In the genomic region with DNA sequence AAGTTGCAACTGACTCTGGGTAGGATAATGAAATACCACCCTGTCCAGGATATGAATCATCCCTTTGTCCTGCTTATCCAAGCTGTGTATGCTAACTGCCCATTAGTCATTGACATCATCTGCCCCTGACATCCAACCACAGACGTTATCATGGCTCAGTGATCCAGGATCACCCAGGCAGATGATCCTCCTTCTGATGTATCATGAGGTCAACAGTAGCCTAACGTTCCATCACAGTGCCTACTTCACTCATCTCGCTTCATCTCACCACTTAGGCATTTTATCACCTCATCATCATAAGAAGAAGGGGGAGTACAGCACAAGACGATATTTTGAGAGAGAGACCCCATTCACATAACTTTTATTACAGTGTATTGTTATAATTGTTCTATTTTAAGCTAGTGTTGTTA, we compare ENCODE assay signal across 1 cellular context.
TF ChIP-seq lines count a peak whose summit lies in the region.

No MANE protein-coding gene starts in this region.

TF ChIP-seq in HepG2, 621 proteins besides CTCF, POLR2A, EP300 and RAD21 (continued from another document and continues in another):
- TF ChIP-seq, protein P1, sequence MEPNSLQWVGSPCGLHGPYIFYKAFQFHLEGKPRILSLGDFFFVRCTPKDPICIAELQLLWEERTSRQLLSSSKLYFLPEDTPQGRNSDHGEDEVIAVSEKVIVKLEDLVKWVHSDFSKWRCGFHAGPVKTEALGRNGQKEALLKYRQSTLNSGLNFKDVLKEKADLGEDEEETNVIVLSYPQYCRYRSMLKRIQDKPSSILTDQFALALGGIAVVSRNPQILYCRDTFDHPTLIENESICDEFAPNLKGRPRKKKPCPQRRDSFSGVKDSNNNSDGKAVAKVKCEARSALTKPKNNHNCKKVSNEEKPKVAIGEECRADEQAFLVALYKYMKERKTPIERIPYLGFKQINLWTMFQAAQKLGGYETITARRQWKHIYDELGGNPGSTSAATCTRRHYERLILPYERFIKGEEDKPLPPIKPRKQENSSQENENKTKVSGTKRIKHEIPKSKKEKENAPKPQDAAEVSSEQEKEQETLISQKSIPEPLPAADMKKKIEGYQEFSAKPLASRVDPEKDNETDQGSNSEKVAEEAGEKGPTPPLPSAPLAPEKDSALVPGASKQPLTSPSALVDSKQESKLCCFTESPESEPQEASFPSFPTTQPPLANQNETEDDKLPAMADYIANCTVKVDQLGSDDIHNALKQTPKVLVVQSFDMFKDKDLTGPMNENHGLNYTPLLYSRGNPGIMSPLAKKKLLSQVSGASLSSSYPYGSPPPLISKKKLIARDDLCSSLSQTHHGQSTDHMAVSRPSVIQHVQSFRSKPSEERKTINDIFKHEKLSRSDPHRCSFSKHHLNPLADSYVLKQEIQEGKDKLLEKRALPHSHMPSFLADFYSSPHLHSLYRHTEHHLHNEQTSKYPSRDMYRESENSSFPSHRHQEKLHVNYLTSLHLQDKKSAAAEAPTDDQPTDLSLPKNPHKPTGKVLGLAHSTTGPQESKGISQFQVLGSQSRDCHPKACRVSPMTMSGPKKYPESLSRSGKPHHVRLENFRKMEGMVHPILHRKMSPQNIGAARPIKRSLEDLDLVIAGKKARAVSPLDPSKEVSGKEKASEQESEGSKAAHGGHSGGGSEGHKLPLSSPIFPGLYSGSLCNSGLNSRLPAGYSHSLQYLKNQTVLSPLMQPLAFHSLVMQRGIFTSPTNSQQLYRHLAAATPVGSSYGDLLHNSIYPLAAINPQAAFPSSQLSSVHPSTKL (CRISPR knock-in tag; IDR thresholded peaks at IDR 0.05), result peak; percentile 55
- TF ChIP-seq, protein P2, sequence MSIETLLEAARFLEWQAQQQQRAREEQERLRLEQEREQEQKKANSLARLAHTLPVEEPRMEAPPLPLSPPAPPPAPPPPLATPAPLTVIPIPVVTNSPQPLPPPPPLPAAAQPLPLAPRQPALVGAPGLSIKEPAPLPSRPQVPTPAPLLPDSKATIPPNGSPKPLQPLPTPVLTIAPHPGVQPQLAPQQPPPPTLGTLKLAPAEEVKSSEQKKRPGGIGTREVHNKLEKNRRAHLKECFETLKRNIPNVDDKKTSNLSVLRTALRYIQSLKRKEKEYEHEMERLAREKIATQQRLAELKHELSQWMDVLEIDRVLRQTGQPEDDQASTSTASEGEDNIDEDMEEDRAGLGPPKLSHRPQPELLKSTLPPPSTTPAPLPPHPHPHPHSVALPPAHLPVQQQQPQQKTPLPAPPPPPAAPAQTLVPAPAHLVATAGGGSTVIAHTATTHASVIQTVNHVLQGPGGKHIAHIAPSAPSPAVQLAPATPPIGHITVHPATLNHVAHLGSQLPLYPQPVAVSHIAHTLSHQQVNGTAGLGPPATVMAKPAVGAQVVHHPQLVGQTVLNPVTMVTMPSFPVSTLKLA (IDR thresholded peaks at IDR 0.05), result no peak
- TF ChIP-seq, protein P3, sequence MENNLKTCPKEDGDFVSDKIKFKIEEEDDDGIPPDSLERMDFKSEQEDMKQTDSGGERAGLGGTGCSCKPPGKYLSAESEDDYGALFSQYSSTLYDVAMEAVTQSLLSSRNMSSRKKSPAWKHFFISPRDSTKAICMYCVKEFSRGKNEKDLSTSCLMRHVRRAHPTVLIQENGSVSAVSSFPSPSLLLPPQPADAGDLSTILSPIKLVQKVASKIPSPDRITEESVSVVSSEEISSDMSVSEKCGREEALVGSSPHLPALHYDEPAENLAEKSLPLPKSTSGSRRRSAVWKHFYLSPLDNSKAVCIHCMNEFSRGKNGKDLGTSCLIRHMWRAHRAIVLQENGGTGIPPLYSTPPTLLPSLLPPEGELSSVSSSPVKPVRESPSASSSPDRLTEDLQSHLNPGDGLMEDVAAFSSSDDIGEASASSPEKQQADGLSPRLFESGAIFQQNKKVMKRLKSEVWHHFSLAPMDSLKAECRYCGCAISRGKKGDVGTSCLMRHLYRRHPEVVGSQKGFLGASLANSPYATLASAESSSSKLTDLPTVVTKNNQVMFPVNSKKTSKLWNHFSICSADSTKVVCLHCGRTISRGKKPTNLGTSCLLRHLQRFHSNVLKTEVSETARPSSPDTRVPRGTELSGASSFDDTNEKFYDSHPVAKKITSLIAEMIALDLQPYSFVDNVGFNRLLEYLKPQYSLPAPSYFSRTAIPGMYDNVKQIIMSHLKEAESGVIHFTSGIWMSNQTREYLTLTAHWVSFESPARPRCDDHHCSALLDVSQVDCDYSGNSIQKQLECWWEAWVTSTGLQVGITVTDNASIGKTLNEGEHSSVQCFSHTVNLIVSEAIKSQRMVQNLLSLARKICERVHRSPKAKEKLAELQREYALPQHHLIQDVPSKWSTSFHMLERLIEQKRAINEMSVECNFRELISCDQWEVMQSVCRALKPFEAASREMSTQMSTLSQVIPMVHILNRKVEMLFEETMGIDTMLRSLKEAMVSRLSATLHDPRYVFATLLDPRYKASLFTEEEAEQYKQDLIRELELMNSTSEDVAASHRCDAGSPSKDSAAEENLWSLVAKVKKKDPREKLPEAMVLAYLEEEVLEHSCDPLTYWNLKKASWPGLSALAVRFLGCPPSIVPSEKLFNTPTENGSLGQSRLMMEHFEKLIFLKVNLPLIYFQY (CRISPR knock-in tag; IDR thresholded peaks at IDR 0.05; ENCODE audit: borderline replicate concordance), result no peak
- TF ChIP-seq, protein P4, sequence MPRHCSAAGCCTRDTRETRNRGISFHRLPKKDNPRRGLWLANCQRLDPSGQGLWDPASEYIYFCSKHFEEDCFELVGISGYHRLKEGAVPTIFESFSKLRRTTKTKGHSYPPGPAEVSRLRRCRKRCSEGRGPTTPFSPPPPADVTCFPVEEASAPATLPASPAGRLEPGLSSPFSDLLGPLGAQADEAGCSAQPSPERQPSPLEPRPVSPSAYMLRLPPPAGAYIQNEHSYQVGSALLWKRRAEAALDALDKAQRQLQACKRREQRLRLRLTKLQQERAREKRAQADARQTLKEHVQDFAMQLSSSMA (CRISPR knock-in tag; IDR thresholded peaks at IDR 0.05), result no peak
- TF ChIP-seq, protein P5, sequence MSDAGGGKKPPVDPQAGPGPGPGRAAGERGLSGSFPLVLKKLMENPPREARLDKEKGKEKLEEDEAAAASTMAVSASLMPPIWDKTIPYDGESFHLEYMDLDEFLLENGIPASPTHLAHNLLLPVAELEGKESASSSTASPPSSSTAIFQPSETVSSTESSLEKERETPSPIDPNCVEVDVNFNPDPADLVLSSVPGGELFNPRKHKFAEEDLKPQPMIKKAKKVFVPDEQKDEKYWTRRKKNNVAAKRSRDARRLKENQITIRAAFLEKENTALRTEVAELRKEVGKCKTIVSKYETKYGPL (CRISPR knock-in tag; IDR thresholded peaks at IDR 0.05), result no peak
- TF ChIP-seq, protein P6, sequence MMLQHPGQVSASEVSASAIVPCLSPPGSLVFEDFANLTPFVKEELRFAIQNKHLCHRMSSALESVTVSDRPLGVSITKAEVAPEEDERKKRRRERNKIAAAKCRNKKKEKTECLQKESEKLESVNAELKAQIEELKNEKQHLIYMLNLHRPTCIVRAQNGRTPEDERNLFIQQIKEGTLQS (CRISPR knock-in tag; IDR thresholded peaks at IDR 0.05), result peak; percentile 34; the same call in 1 of the 2 replicates
- no peak for TF ChIP-seq KDM4B (CRISPR knock-in tag; IDR thresholded peaks at IDR 0.05)
- no peak for TF ChIP-seq FOXA1 (IDR thresholded peaks at IDR 0.05)
- 0 out of 2 replicates have a peak, but pooled peaks have one; percentile 22 for TF ChIP-seq FOXA1 (CRISPR knock-in tag; IDR thresholded peaks at IDR 0.05)
- no peak for TF ChIP-seq SMAD1 (CRISPR knock-in tag; IDR thresholded peaks at IDR 0.05; ENCODE audit: borderline replicate concordance, low read depth)
- TF ChIP-seq, protein P7, sequence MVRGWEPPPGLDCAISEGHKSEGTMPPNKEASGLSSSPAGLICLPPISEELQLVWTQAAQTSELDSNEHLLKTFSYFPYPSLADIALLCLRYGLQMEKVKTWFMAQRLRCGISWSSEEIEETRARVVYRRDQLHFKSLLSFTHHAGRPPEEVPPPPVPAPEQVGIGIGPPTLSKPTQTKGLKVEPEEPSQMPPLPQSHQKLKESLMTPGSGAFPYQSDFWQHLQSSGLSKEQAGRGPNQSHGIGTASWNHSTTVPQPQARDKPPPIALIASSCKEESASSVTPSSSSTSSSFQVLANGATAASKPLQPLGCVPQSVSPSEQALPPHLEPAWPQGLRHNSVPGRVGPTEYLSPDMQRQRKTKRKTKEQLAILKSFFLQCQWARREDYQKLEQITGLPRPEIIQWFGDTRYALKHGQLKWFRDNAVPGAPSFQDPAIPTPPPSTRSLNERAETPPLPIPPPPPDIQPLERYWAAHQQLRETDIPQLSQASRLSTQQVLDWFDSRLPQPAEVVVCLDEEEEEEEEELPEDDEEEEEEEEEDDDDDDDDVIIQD (CRISPR knock-in tag; IDR thresholded peaks at IDR 0.05; ENCODE audit: low read depth), result peak; percentile 83
- 0 out of 2 replicates have a peak, but pooled peaks have one; percentile 35 for TF ChIP-seq EHMT2 (IDR thresholded peaks at IDR 0.05; ENCODE audit: borderline replicate concordance, low read depth, low read length)
- TF ChIP-seq ETV5 (CRISPR knock-in tag; IDR thresholded peaks at IDR 0.05; ENCODE audit: borderline replicate concordance), result peak; percentile 78; the same call in 1 of the 2 replicates
- TF ChIP-seq FOSL2 (CRISPR knock-in tag; IDR thresholded peaks at IDR 0.05), result peak; percentile 95
- peak; percentile 34; the same call in 1 of the 2 replicates for TF ChIP-seq ZNF614 (CRISPR knock-in tag; IDR thresholded peaks at IDR 0.05; ENCODE audit: borderline replicate concordance)
- TF ChIP-seq, protein P8, sequence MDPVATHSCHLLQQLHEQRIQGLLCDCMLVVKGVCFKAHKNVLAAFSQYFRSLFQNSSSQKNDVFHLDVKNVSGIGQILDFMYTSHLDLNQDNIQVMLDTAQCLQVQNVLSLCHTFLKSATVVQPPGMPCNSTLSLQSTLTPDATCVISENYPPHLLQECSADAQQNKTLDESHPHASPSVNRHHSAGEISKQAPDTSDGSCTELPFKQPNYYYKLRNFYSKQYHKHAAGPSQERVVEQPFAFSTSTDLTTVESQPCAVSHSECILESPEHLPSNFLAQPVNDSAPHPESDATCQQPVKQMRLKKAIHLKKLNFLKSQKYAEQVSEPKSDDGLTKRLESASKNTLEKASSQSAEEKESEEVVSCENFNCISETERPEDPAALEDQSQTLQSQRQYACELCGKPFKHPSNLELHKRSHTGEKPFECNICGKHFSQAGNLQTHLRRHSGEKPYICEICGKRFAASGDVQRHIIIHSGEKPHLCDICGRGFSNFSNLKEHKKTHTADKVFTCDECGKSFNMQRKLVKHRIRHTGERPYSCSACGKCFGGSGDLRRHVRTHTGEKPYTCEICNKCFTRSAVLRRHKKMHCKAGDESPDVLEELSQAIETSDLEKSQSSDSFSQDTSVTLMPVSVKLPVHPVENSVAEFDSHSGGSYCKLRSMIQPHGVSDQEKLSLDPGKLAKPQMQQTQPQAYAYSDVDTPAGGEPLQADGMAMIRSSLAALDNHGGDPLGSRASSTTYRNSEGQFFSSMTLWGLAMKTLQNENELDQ (CRISPR knock-in tag; IDR thresholded peaks at IDR 0.05; ENCODE audit: borderline replicate concordance), result no peak
- no peak for TF ChIP-seq ELF1 (CRISPR knock-in tag; IDR thresholded peaks at IDR 0.05)
- peak; percentile 53 for TF ChIP-seq ELF3 (CRISPR knock-in tag; IDR thresholded peaks at IDR 0.05)
- no peak for TF ChIP-seq ZNF674 (CRISPR knock-in tag; IDR thresholded peaks at IDR 0.05; ENCODE audit: low read depth)
- TF ChIP-seq NFYB (CRISPR knock-in tag; IDR thresholded peaks at IDR 0.05), result 0 out of 2 replicates have a peak, but pooled peaks have one; percentile 13
- TF ChIP-seq FOSL1 (CRISPR knock-in tag; IDR thresholded peaks at IDR 0.05; ENCODE audit: borderline replicate concordance), result peak; percentile 52; the same call in 1 of the 2 replicates
- TF ChIP-seq GPN1 (CRISPR knock-in tag; IDR thresholded peaks at IDR 0.05; ENCODE audit: borderline replicate concordance), result no peak
- TF ChIP-seq, protein P9, sequence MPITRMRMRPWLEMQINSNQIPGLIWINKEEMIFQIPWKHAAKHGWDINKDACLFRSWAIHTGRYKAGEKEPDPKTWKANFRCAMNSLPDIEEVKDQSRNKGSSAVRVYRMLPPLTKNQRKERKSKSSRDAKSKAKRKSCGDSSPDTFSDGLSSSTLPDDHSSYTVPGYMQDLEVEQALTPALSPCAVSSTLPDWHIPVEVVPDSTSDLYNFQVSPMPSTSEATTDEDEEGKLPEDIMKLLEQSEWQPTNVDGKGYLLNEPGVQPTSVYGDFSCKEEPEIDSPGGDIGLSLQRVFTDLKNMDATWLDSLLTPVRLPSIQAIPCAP (CRISPR knock-in tag; IDR thresholded peaks at IDR 0.05; ENCODE audit: low read depth), result no peak
- no peak for TF ChIP-seq HNRNPL (IDR thresholded peaks at IDR 0.05; ENCODE audit: low read depth, low read length)
- no peak for TF ChIP-seq ZNF749 (CRISPR knock-in tag; IDR thresholded peaks at IDR 0.05; ENCODE audit: borderline replicate concordance)
- TF ChIP-seq MIER3 (CRISPR knock-in tag; IDR thresholded peaks at IDR 0.05; ENCODE audit: borderline replicate concordance), result no peak
- peak; percentile 51 for TF ChIP-seq GATAD2A (CRISPR knock-in tag; IDR thresholded peaks at IDR 0.05)
- TF ChIP-seq SAP130 (CRISPR knock-in tag; IDR thresholded peaks at IDR 0.05; ENCODE audit: low read depth), result peak; percentile 63
- TF ChIP-seq BORCS8-MEF2B (CRISPR knock-in tag; IDR thresholded peaks at IDR 0.05), result no peak
- 0 out of 2 replicates have a peak, but pooled peaks have one; percentile 45 for TF ChIP-seq RARA (CRISPR knock-in tag; IDR thresholded peaks at IDR 0.05)
- peak; percentile 35; the same call in 1 of the 2 replicates for TF ChIP-seq IRF2 (CRISPR knock-in tag; IDR thresholded peaks at IDR 0.05)
- TF ChIP-seq ATF7 (IDR thresholded peaks at IDR 0.05), result peak; percentile 54
- no peak for TF ChIP-seq ATF7 (CRISPR knock-in tag; IDR thresholded peaks at IDR 0.05)
- no peak for TF ChIP-seq NAIF1 (CRISPR knock-in tag; IDR thresholded peaks at IDR 0.05; ENCODE audit: borderline replicate concordance)
- no peak for TF ChIP-seq PHB2 (IDR thresholded peaks at IDR 0.05; ENCODE audit: partially characterized antibody)
- TF ChIP-seq, protein P10, sequence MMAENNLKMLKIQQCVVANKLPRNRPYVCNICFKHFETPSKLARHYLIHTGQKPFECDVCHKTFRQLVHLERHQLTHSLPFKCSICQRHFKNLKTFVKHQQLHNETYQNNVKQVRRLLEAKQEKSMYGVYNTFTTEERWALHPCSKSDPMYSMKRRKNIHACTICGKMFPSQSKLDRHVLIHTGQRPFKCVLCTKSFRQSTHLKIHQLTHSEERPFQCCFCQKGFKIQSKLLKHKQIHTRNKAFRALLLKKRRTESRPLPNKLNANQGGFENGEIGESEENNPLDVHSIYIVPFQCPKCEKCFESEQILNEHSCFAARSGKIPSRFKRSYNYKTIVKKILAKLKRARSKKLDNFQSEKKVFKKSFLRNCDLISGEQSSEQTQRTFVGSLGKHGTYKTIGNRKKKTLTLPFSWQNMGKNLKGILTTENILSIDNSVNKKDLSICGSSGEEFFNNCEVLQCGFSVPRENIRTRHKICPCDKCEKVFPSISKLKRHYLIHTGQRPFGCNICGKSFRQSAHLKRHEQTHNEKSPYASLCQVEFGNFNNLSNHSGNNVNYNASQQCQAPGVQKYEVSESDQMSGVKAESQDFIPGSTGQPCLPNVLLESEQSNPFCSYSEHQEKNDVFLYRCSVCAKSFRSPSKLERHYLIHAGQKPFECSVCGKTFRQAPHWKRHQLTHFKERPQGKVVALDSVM (CRISPR knock-in tag; IDR thresholded peaks at IDR 0.05), result no peak
- TF ChIP-seq ZSCAN12 (CRISPR knock-in tag; IDR thresholded peaks at IDR 0.05), result no peak
- TF ChIP-seq SOX6 (IDR thresholded peaks at IDR 0.05), result no peak
- TF ChIP-seq SOX6 (CRISPR knock-in tag; IDR thresholded peaks at IDR 0.05), result peak; percentile 65; the same call in 1 of the 2 replicates
- TF ChIP-seq ATM (IDR thresholded peaks at IDR 0.05; ENCODE audit: borderline replicate concordance), result no peak
